8 cellular contexts compared by ENCODE assay signal in the genomic region with DNA sequence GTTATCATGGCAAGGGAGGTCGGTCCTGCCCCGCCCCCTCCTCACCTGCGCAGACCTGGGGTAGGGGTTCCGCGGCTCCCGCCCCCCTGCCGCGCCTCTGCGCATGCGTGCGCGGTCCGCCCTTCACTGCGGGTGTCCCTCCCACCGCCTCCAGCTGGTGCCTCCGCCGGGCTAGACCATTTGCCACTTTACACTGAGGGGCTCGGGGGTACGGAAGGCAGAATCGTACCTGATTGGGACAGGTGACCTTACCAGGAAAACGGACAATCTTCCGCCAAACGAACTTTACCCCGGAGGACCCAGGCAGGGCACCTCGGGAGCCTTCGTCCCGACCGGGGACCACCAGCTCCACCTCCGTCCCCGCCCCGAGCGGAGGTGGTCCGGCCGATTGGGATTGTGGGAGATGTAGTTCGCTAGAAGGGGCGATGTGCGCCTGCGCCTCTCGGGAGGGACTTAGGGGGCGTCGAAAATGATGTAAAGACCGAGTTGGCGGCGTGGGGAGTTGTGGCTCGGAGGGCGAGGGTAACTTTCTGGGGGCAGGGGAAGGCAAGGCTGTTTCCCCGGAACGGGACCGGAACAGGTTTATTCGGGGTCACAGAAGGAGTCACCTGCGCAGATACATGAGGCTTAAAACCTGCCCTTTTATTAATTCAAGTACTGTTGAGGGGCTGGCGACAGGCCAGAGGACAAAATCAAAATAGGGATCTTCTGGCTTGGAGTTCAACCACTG. TPM values are rescaled to one million over a fixed set of nuclear protein-coding genes. Genes with fewer than 3 reads are reported as not detected.
DNase-seq lines count a peak whose midpoint lies in the region; ATAC-seq and TF ChIP-seq lines count a peak whose summit lies in the region.

Gene DNAJC28 (minus strand): TSS at position 344 of the 730 bp plus-strand sequence. CDS start 2,323 bp downstream, outside the sequence.

- peak within 1 kb of the TSS; percentile 74 to 79 for H3K27ac ChIP-seq in testis

- H3K9me3 Mint-ChIP-seq in activated naive CD4-positive, alpha-beta T cell treated with anti-CD3 and anti-CD28 coated beads, Interleukin-2, amount 50 U/mL, for 24 hours: no peaks in the 10 kb centered on the region

- ATAC-seq in omental fat pad (ENCODE audit: low FRiP score): peak; percentile 99

- H3K27me3 ChIP-seq in testis: no peaks in the 10 kb centered on the region

- H3K9me3 ChIP-seq in testis: no peaks in the 10 kb centered on the region

- peak; percentile 75 for DNase-seq in GM04504 (ENCODE audit: low read depth)
- DNase-seq in HFF-Myc (ENCODE audit: extremely low read depth, low read depth): peak; percentile 76
- DNase-seq in MV-4-11 (lab: John Stamatoyannopoulos, UW): peak; percentile 88
- DNase-seq in SK-N-DZ (ENCODE audit: low spot score): peak; percentile 93
- DNase-seq in glomerular endothelial cell (ENCODE audit: extremely low read depth, low read depth, low spot score): peak; percentile 68
- peak; percentile 85 for DNase-seq in omental fat pad (ENCODE audit: low spot score)
- DNase-seq in testis: peak; percentile 94

- TF ChIP-seq CTCF in HFF-Myc (IDR thresholded peaks at IDR 0.05; ENCODE audit: low read depth, low read length, missing control alignments) (no peak), omental fat pad (IDR thresholded peaks at IDR 0.05) (no peak), testis (IDR thresholded peaks at IDR 0.05) (no peak)

- 0 to 1% methylated on average over 14 to 52 of the region's 52 CpGs for WGBS in testis, 2 donors

- no peaks in the 10 kb centered on the region for H3K36me3 Mint-ChIP-seq in activated naive CD4-positive, alpha-beta T cell treated with anti-CD3 and anti-CD28 coated beads, Interleukin-2, amount 50 U/mL, for 24 hours

- H3K36me3 ChIP-seq in testis (ENCODE audit: low read depth, missing control alignments): no peaks in the 10 kb centered on the region

- intact Hi-C loops in testis (cut with DNase I; ENCODE audit: low total_unique reads): no loop called here

- H3K27me3 Mint-ChIP-seq in activated naive CD4-positive, alpha-beta T cell treated with anti-CD3 and anti-CD28 coated beads, Interleukin-2, amount 50 U/mL, for 24 hours: no peaks in the 10 kb centered on the region

- H3K4me3 Mint-ChIP-seq in activated naive CD4-positive, alpha-beta T cell treated with anti-CD3 and anti-CD28 coated beads, Interleukin-2, amount 50 U/mL, for 24 hours: peak within 1 kb of the TSS; percentile 97

- H3K27ac Mint-ChIP-seq in activated naive CD4-positive, alpha-beta T cell treated with anti-CD3 and anti-CD28 coated beads, Interleukin-2, amount 50 U/mL, for 24 hours: peak within 1 kb of the TSS; percentile 96

- no peak for TF ChIP-seq POLR2A in testis (IDR thresholded peaks at IDR 0.05)

- H3K4me3 ChIP-seq in HFF-Myc (replicated peaks; ENCODE audit: low read depth, low read length) (peak within 1 kb of the TSS; percentile 53), testis (peak within 1 kb of the TSS; percentile 68 to 70)

- H3K4me1 ChIP-seq in testis: peaks cover 3% of the 10 kb centered on the region

- peaks cover 12% of the 10 kb centered on the region for H3K4me1 Mint-ChIP-seq in activated naive CD4-positive, alpha-beta T cell treated with anti-CD3 and anti-CD28 coated beads, Interleukin-2, amount 50 U/mL, for 24 hours

RNA-seq across cellular contexts. Expression of gene DNAJC28, which starts in this region (rescaled TPM):
- 0.78 and 2.2 TPM in 2 replicates for polyA plus RNA-seq in SK-N-DZ (2014; cell fraction: cytosol; rRNA removed)
- polyA plus RNA-seq in SK-N-DZ (2014; cell fraction: nucleus; rRNA removed): 1.0 TPM in 2 replicates
- total RNA-seq in glomerular endothelial cell: 0.24 and 1.8 TPM in 2 replicates
- total RNA-seq in omental fat pad: 1 to 10 TPM; 1.0 to 2.0 (median 1.3) TPM
- 1 to 10 TPM; 7.3 to 9.3 TPM for total RNA-seq in testis
- 9.3 TPM for polyA plus RNA-seq in testis (ENCODE audit: insufficient read depth, low read depth, low replicate concordance)

Comparison
In these comparisons a context has a peak if more than half of its experiments do, and no peak if none do; other contexts are left out.
1. Peak in every context shown above with its lines: DNase-seq, ATAC-seq, H3K4me3 ChIP-seq and H3K27ac ChIP-seq.